In genomic region chr11:40987895-40988435, GRCh38 we compare ENCODE assay signal across 14 cellular contexts.
DNase-seq lines count a peak whose midpoint lies in the region; ATAC-seq and TF ChIP-seq lines count a peak whose summit lies in the region.
"Had no signal": no experiment of that assay in that cellular context is flagged by ENCODE, and none has a peak within 500 bp of the region (broad histone marks: within the 10 kb centered on the region; RNA-seq: fewer than 3 reads in every experiment).

No MANE protein-coding gene starts in this region.

- no CpG with 5 or more reads among the region's 1 CpG for whole genome bisulfite sequencing in neuronal stem cell (ENCODE audit: extremely low coverage in 2 of 2, insufficient read length in 2 of 2, insufficient replicate concordance in 1 of 2), 2 donors

- H3K4ac ChIP-seq in neuronal stem cell (ENCODE audit: low read length): no peak overlapping the region

- no peaks in the 10 kb centered on the region for H3K4me1 ChIP-seq in foreskin keratinocyte
- H3K4me1 ChIP-seq in neuronal stem cell (ENCODE audit: control insufficient read depth in 2 of 2, insufficient read depth in 1 of 2, low read depth in 1 of 2, low read length in 2 of 2): peaks cover 0 to 7% of the 10 kb centered on the region in 2 donors

- DNase-seq in NCI-H82 (lab: John Stamatoyannopoulos, UW) (peak; percentile 28), NCI-H82 treated with DMSO at 0.1 percent for 48 hours (lab: John Stamatoyannopoulos, UW; ENCODE audit: unreplicated experiment) (no peak), foreskin keratinocyte (peak in 1 of 2 donors; percentile 39), neuronal stem cell (ENCODE audit: low spot score) (peak; percentile 6), NCI-H345 treated with DMSO at 0.1 percent for 48 hours (lab: John Stamatoyannopoulos, UW; ENCODE audit: unreplicated experiment) (no peak)
- DNase-seq: CD8-positive, alpha-beta T cell; COR-L47; DND-41; GDM1; IMR-90 had no signal

- H3K27me3 ChIP-seq in foreskin keratinocyte: no peaks in the 10 kb centered on the region
- H3K27me3 ChIP-seq in neuronal stem cell (ENCODE audit: control insufficient read depth in 3 of 3, insufficient read depth in 3 of 3, low read depth in 1 of 3, low read length in 3 of 3): no peaks in the 10 kb centered on the region

- H4K91ac ChIP-seq in neuronal stem cell (ENCODE audit: low read depth, low read length, poor library complexity): no peak overlapping the region

- no peak overlapping the region for H2AFZ ChIP-seq in neuronal stem cell (ENCODE audit: low read length)

- H2AK5ac ChIP-seq in neuronal stem cell (ENCODE audit: low read depth, low read length): no peak overlapping the region

- no peak overlapping the region for H3K4me2 ChIP-seq in neuronal stem cell (ENCODE audit: insufficient read depth, low read length, poor library complexity, severe bottlenecking)

- ATAC-seq in foreskin keratinocyte: peak; percentile 35
- no peak for ATAC-seq in GM21423 (IDR thresholded peaks at IDR 0.05; ENCODE audit: unreplicated experiment)
- ATAC-seq in HG03520 (IDR thresholded peaks at IDR 0.05; ENCODE audit: unreplicated experiment): no peak
- ATAC-seq: CD8-positive, alpha-beta T cell; HCT116 had no signal

- H3K9me3 ChIP-seq in neuronal stem cell (replicated peaks in 1 of 2; ENCODE audit: control insufficient read depth in 2 of 2, insufficient read depth in 1 of 2, low read depth in 1 of 2, low read length in 2 of 2): peaks cover 2 to 9% of the 10 kb centered on the region in 2 donors

- H3K9ac ChIP-seq in neuronal stem cell (ENCODE audit: low read depth, low read length, poor library complexity): no peak overlapping the region

- no peak overlapping the region for H2BK12ac ChIP-seq in neuronal stem cell (ENCODE audit: low read length)

- H3K27ac ChIP-seq in foreskin keratinocyte (no peak overlapping the region), neuronal stem cell (replicated peaks; ENCODE audit: low read length) (peak overlapping the region; percentile 16)
- H3K27ac ChIP-seq: 22Rv1 had no signal

- H3K4me3 ChIP-seq in neuronal stem cell (ENCODE audit: low read length in 2 of 2): no peak overlapping the region

- no peaks in the 10 kb centered on the region for H3K79me1 ChIP-seq in neuronal stem cell (ENCODE audit: low read depth, low read length)

- TF ChIP-seq CTCF in foreskin keratinocyte (conservative IDR thresholded peaks at IDR 0.05): no peak

- no peak overlapping the region for H4K8ac ChIP-seq in neuronal stem cell (ENCODE audit: low read depth, low read length)

- no peak overlapping the region for H3K18ac ChIP-seq in neuronal stem cell (ENCODE audit: low read length)

- no peak overlapping the region for H3K14ac ChIP-seq in neuronal stem cell (ENCODE audit: low read length)

- no peak overlapping the region for H2BK5ac ChIP-seq in neuronal stem cell (ENCODE audit: low read length)

- no peak overlapping the region for H2BK120ac ChIP-seq in neuronal stem cell (ENCODE audit: low read depth, low read length)

- no peak overlapping the region for H2BK15ac ChIP-seq in neuronal stem cell (ENCODE audit: low read length)

- no peaks in the 10 kb centered on the region for H3K36me3 ChIP-seq in neuronal stem cell (replicated peaks in 1 of 2; ENCODE audit: control insufficient read depth in 2 of 2, insufficient read depth in 2 of 2, low read length in 2 of 2)

- no peak overlapping the region for H3K23ac ChIP-seq in neuronal stem cell (ENCODE audit: low read depth, low read length, poor library complexity)

Comparison
In these comparisons a context has a peak if more than half of its experiments do, and no peak if none do; other contexts are left out.
1. DNase-seq: peak in NCI-H82 (single experiment) and neuronal stem cell (single experiment); none in NCI-H82 treated with DMSO at 0.1 percent for 48 hours (single experiment) and NCI-H345 treated with DMSO at 0.1 percent for 48 hours (single experiment).